In the genomic region with DNA sequence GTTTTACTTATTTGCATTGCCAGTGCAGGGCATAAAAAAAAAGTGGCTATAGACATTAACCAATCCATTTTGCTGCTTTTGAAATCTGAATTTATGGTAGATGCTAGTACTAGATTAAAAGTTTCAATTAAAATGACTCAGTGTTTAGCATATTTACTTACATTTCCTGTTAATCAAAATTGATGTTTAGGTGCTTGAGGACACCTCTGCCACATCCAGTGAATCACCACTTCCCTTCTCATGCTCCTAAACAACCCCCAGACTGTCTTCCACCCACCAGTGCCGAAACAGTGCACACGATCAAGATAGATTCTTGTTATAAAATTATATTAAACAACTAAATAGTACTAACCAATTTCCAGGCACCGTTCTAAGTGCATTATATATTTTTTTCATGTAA, we compare ENCODE assay signal across 15 cellular contexts. TPM values are rescaled to one million over a fixed set of nuclear protein-coding genes. Genes with fewer than 3 reads are reported as not detected.
A peak's percentile ranks its signal among the peaks of the same experiment; 100 is the strongest.
DNase-seq lines count a peak whose midpoint lies in the region; ATAC-seq and TF ChIP-seq lines count a peak whose summit lies in the region.
"Had no signal": no experiment of that assay in that cellular context is flagged by ENCODE, and none has a peak within 500 bp of the region (broad histone marks: within the 10 kb centered on the region; RNA-seq: fewer than 3 reads in every experiment).

No MANE protein-coding gene starts in this region.

- peak overlapping the region; percentile 75 for H3K4me3 Mint-ChIP-seq in stimulated activated naive CD8-positive, alpha-beta T cell treated with anti-CD3 and anti-CD28 coated beads, Interleukin-15, Interleukin-2, amounts not matched to agents 100 ng/mL and 50 ng/mL, for 24 hours

- H3K27ac ChIP-seq in mammary epithelial cell (ENCODE audit: insufficient read depth, low read depth, low read length) (no peak overlapping the region), breast epithelium (no peak overlapping the region), PC-9 (no peak overlapping the region)
- H3K27ac ChIP-seq: BLaER1 treated with 17β-estradiol and CSF1 and Interleukin-3, amounts not matched to agents 10 nM and 100 nM; colonic mucosa; prostate gland had no signal

- 67% methylated on average over 3 of the region's 3 CpGs for WGBS in mammary epithelial cell (ENCODE audit: low coverage, missing lambda C conversion rate)

- no peaks in the 10 kb centered on the region for H3K36me3 Mint-ChIP-seq in stimulated activated naive CD8-positive, alpha-beta T cell treated with anti-CD3 and anti-CD28 coated beads, Interleukin-15, Interleukin-2, amounts not matched to agents 100 ng/mL and 50 ng/mL, for 24 hours (ENCODE audit: low read depth)

- in situ Hi-C loops in mammary epithelial cell (cut with MboI; ENCODE audit: low sequenced_read_pairs in 2 of 2) (no loop called here), ACHN (cut with HindIII; ENCODE audit: low pct_ligation_motif_present, low pct_unique_long_range_greater_than_20kb, low sequenced_read_pairs) (no loop called here)

- H3K79me2 ChIP-seq in mammary epithelial cell (ENCODE audit: insufficient read depth, low read length) (no peaks in the 10 kb centered on the region), PC-9 (ENCODE audit: low read depth) (no peaks in the 10 kb centered on the region)

- no peaks in the 10 kb centered on the region for H3K36me3 ChIP-seq in mammary epithelial cell (ENCODE audit: insufficient read depth, low read length)
- H3K36me3 ChIP-seq in breast epithelium = no peaks in the 10 kb centered on the region
- H3K36me3 ChIP-seq in PC-9 (ENCODE audit: low read depth) = no peaks in the 10 kb centered on the region
- H3K36me3 ChIP-seq in endocrine pancreas (ENCODE audit: control insufficient read depth, insufficient read depth, low read length) = no peaks in the 10 kb centered on the region
- H3K36me3 ChIP-seq: BLaER1 treated with 17β-estradiol and CSF1 and Interleukin-3, amounts not matched to agents 10 nM and 100 nM; colonic mucosa; prostate gland had no signal

- H3K4me1 Mint-ChIP-seq in stimulated activated naive CD8-positive, alpha-beta T cell treated with anti-CD3 and anti-CD28 coated beads, Interleukin-15, Interleukin-2, amounts not matched to agents 100 ng/mL and 50 ng/mL, for 24 hours (ENCODE audit: low read depth) = peaks cover 20% of the 10 kb centered on the region

- H4K20me1 ChIP-seq in mammary epithelial cell (ENCODE audit: insufficient read depth, low read length) (no peaks in the 10 kb centered on the region), PC-9 (ENCODE audit: insufficient read depth) (no peaks in the 10 kb centered on the region)
- H4K20me1 ChIP-seq: BLaER1 treated with 17β-estradiol and CSF1 and Interleukin-3, amounts not matched to agents 10 nM and 100 nM had no signal

- H3K27me3 Mint-ChIP-seq in stimulated activated naive CD8-positive, alpha-beta T cell treated with anti-CD3 and anti-CD28 coated beads, Interleukin-15, Interleukin-2, amounts not matched to agents 100 ng/mL and 50 ng/mL, for 24 hours = peaks cover 56% of the 10 kb centered on the region

- H3K9ac ChIP-seq in mammary epithelial cell (ENCODE audit: insufficient read depth, low read length) = no peak overlapping the region
- no peak overlapping the region for H3K9ac ChIP-seq in endocrine pancreas (ENCODE audit: control insufficient read depth, insufficient read depth, low read length)
- H3K9ac ChIP-seq: BLaER1 treated with 17β-estradiol and CSF1 and Interleukin-3, amounts not matched to agents 10 nM and 100 nM had no signal

- H3K27me3 ChIP-seq in mammary epithelial cell (ENCODE audit: insufficient read depth, low read length) (no peaks in the 10 kb centered on the region), breast epithelium (peaks cover 0 to 4% of the 10 kb centered on the region in 2 donors), PC-9 (ENCODE audit: insufficient read depth, low read depth) (no peaks in the 10 kb centered on the region), endocrine pancreas (ENCODE audit: control insufficient read depth, insufficient read depth, low read length) (no peaks in the 10 kb centered on the region)
- H3K27me3 ChIP-seq: BLaER1 treated with 17β-estradiol and CSF1 and Interleukin-3, amounts not matched to agents 10 nM and 100 nM had no signal

- POLR2A ChIA-PET in PC-9 (lab: Charles Lee; ENCODE audit: unreplicated experiment) = interaction anchor here (0.7 kb wide), 1 partner anchor 651 kb away, joined by 3 read pairs; no protein-coding TSS in a partner anchor

- intact Hi-C loops in mammary epithelial cell (cut with micrococcal nuclease) = no loop called here
- intact Hi-C loops in breast epithelium (cut with DNase I; ENCODE audit: low total_unique reads) = no loop called here
- intact Hi-C loops in PC-9 (cut with micrococcal nuclease; ENCODE audit: unreplicated experiment) = no loop called here

- peaks cover 4% of the 10 kb centered on the region for H3K9me3 Mint-ChIP-seq in stimulated activated naive CD8-positive, alpha-beta T cell treated with anti-CD3 and anti-CD28 coated beads, Interleukin-15, Interleukin-2, amounts not matched to agents 100 ng/mL and 50 ng/mL, for 24 hours
- H3K9me3 Mint-ChIP-seq: T-helper 1 cell treated with Interleukin-12 subunit alpha and Interleukin-12 subunit beta and Interleukin-4 antibody, amounts not matched to agents 30 μg/mL and 1 μg/mL, for 36 hours had no signal

- H3K9me3 ChIP-seq in mammary epithelial cell (replicated peaks; ENCODE audit: insufficient read depth, low read length) = no peaks in the 10 kb centered on the region
- no peaks in the 10 kb centered on the region for H3K9me3 ChIP-seq in breast epithelium
- H3K9me3 ChIP-seq in PC-9 (ENCODE audit: insufficient read depth, low read depth) = no peaks in the 10 kb centered on the region
- H3K9me3 ChIP-seq in endocrine pancreas (ENCODE audit: control insufficient read depth, low read length) = no peaks in the 10 kb centered on the region
- H3K9me3 ChIP-seq: BLaER1 treated with 17β-estradiol and CSF1 and Interleukin-3, amounts not matched to agents 10 nM and 100 nM; colonic mucosa; prostate gland had no signal

- CTCF ChIA-PET in mammary epithelial cell (lab: Charles Lee; ENCODE audit: low non-redundant PET) = no interaction called here
- CTCF ChIA-PET in PC-9 (lab: Charles Lee) = no interaction called here

- H3K4me3 ChIP-seq in mammary epithelial cell (replicated peaks in 1 of 3; ENCODE audit: insufficient read depth in 1 of 3, low read depth in 2 of 3, low read length in 3 of 3) (no peak overlapping the region), breast epithelium (peak overlapping the region in 1 of 3 donors; percentile 67), PC-9 (no peak overlapping the region), endocrine pancreas (ENCODE audit: control insufficient read depth, insufficient read depth, low read length) (peak overlapping the region; percentile 12)
- H3K4me3 ChIP-seq: BLaER1 treated with 17β-estradiol and CSF1 and Interleukin-3, amounts not matched to agents 10 nM and 100 nM had no signal

- DNase-seq in mammary epithelial cell (no peak), breast epithelium (ENCODE audit: low spot score in 2 of 2) (no peak), PC-9 (no peak), ACHN (no peak)
- DNase-seq: activated CD4-positive, alpha-beta T cell treated with anti-CD3 and anti-CD28 coated beads, Interleukin-2, amount 50 U/mL, for 48 hours; colonic mucosa; midbrain had no signal

- H3K27ac Mint-ChIP-seq in stimulated activated naive CD8-positive, alpha-beta T cell treated with anti-CD3 and anti-CD28 coated beads, Interleukin-15, Interleukin-2, amounts not matched to agents 100 ng/mL and 50 ng/mL, for 24 hours = no peak overlapping the region
- H3K27ac Mint-ChIP-seq: T-helper 1 cell treated with Interleukin-12 subunit alpha and Interleukin-12 subunit beta and Interleukin-4 antibody, amounts not matched to agents 30 μg/mL and 1 μg/mL, for 36 hours had no signal

- TF ChIP-seq CTCF in mammary epithelial cell (conservative IDR thresholded peaks at IDR 0.05 in 1 of 2, IDR thresholded peaks at IDR 0.05 in 1 of 2; ENCODE audit: extremely low read depth in 1 of 2, insufficient read depth in 1 of 2, low read depth in 1 of 2, low read length in 2 of 2) (no peak), breast epithelium (IDR thresholded peaks at IDR 0.05) (no peak), PC-9 (conservative IDR thresholded peaks at IDR 0.05) (no peak)

- peaks cover 17% of the 10 kb centered on the region for H3K4me1 ChIP-seq in mammary epithelial cell (ENCODE audit: insufficient read depth, low read length)
- H3K4me1 ChIP-seq in breast epithelium = peaks cover 0 to 5% of the 10 kb centered on the region in 2 donors
- H3K4me1 ChIP-seq in PC-9 (replicated peaks; ENCODE audit: insufficient read depth) = peaks cover 16% of the 10 kb centered on the region
- no peaks in the 10 kb centered on the region for H3K4me1 ChIP-seq in endocrine pancreas (ENCODE audit: control insufficient read depth, insufficient read depth, low read length)
- H3K4me1 ChIP-seq: BLaER1 treated with 17β-estradiol and CSF1 and Interleukin-3, amounts not matched to agents 10 nM and 100 nM; prostate gland had no signal

- H3K4me2 ChIP-seq in mammary epithelial cell (ENCODE audit: insufficient read depth, low read depth, low read length) (no peak overlapping the region), PC-9 (peak overlapping the region; percentile 85)
- H3K4me2 ChIP-seq: BLaER1 treated with 17β-estradiol and CSF1 and Interleukin-3, amounts not matched to agents 10 nM and 100 nM had no signal

- peak overlapping the region; percentile 57 for H2AFZ ChIP-seq in mammary epithelial cell (ENCODE audit: low read depth, low read length)
- no peak overlapping the region for H2AFZ ChIP-seq in PC-9

- no peak for TF ChIP-seq POLR2A in breast epithelium (IDR thresholded peaks at IDR 0.05)

- BruUV-seq in mammary epithelial cell (replicated peaks; lab: Mats Ljungman, UMichigan) = no TSS peak
- no TSS peak for BruUV-seq in PC-9 (replicated peaks; lab: Mats Ljungman, UMichigan)

- H3K9me2 ChIP-seq in PC-9 (ENCODE audit: insufficient read depth) = no peaks in the 10 kb centered on the region

- dilution Hi-C loops in mammary epithelial cell (cut with HindIII; ENCODE audit: low sequenced_read_pairs) = no loop called here

- ATAC-seq in GM18858 (IDR thresholded peaks at IDR 0.05; ENCODE audit: unreplicated experiment) = no peak
- ATAC-seq in GM21528 (IDR thresholded peaks at IDR 0.05; ENCODE audit: low FRiP score, unreplicated experiment) = no peak

- no peaks in the 10 kb centered on the region for H3F3A ChIP-seq in PC-9 (ENCODE audit: insufficient read depth, low read depth)

RNA-seq across cellular contexts. Expression of a gene that starts 32.7 kb away (rescaled TPM):
- total RNA-seq in mammary epithelial cell (10 to 100 TPM; 17.7 to 29.0 TPM), breast epithelium (10 to 100 TPM; 10.2 to 35.4 (median 22.9) TPM), PC-9 (2021) (25.7 and 32.0 TPM in 2 replicates)
- 43.5 TPM for polyA plus RNA-seq in mammary epithelial cell
- polyA minus RNA-seq in mammary epithelial cell = 78.1 TPM

RNA-seq across cellular contexts. Expression of a gene that starts 37.7 kb away (rescaled TPM):
- total RNA-seq in mammary epithelial cell (under 1 TPM in 1 of 2 donors, not detected in 1; 0.33 TPM), breast epithelium (not detected), PC-9 (2021) (not detected in 2 replicates)
- not detected for polyA plus RNA-seq in mammary epithelial cell
- not detected for polyA minus RNA-seq in mammary epithelial cell
- total RNA-seq: colonic mucosa, NCI-H460 had no signal
